Comparison of ENCODE assay signal across 9 cellular contexts in genomic region chr5:142821733-142822487, GRCh38. TPM values are rescaled to one million over a fixed set of nuclear protein-coding genes. Genes with fewer than 3 reads are reported as not detected.
DNase-seq lines count a peak whose midpoint lies in the region; ATAC-seq, FAIRE-seq and TF ChIP-seq lines count a peak whose summit lies in the region.
"Had no signal": no experiment of that assay in that cellular context is flagged by ENCODE, and none has a peak within 500 bp of the region (broad histone marks: within the 10 kb centered on the region; RNA-seq: fewer than 3 reads in every experiment).

No MANE protein-coding gene starts in this region.

- H3K27ac ChIP-seq in A549 (peak overlapping the region; percentile 73 to 87), aorta (ENCODE audit: low read depth in 1 of 2, low read length in 2 of 2) (no peak overlapping the region), adrenal gland (no peak overlapping the region)
- H3K27ac ChIP-seq: cardiac muscle cell had no signal

- peak overlapping the region; percentile 85 for H3K4me2 ChIP-seq in A549

- H3K27me3 ChIP-seq in aorta (ENCODE audit: control insufficient read depth in 1 of 2, insufficient read depth in 2 of 2, low read length in 1 of 2): no peaks in the 10 kb centered on the region
- H3K27me3 ChIP-seq in adrenal gland: no peaks in the 10 kb centered on the region
- H3K27me3 ChIP-seq: cardiac muscle cell had no signal

- WGBS in A549 (ENCODE audit: missing lambda C conversion rate): 0% methylated on average over 3 of the region's 3 CpGs
- 66 to 72% methylated on average over 3 of the region's 3 CpGs for WGBS in aorta, 2 donors
- 59 to 73% (median 61%) methylated on average over 3 of the region's 3 CpGs for WGBS in adrenal gland, 4 donors

- no peak overlapping the region for H3K4me3 Mint-ChIP-seq in activated CD8-positive, alpha-beta T cell treated with anti-CD3 and anti-CD28 coated beads, Interleukin-2, amount 10 ng/mL, durations not matched to agents 7 days and 5 days

- TF ChIP-seq RAD21 in A549 (conservative IDR thresholded peaks at IDR 0.05 in 1 of 2, IDR thresholded peaks at IDR 0.05 in 1 of 2): 0 out of 5 replicates have a peak, but pooled peaks of 1 of the 2 experiments have one; percentile 20

- POLR2A ChIA-PET in A549 (lab: Yijun Ruan, JAX): interaction anchor here (0.8 kb wide), 1 partner anchor 9 kb away, joined by 3 read pairs; no protein-coding TSS in a partner anchor
- POLR2A ChIA-PET in activated CD8-positive, alpha-beta T cell treated with anti-CD3 and anti-CD28 coated beads, Interleukin-2, amount 10 ng/mL, durations not matched to agents 7 days and 5 days (lab: Charles Lee): interaction anchor here (0.9 kb wide), 1 partner anchor 51 kb away, joined by 3 read pairs; the partner anchor contains the start of gene ARHGAP26

- H3K27me3 Mint-ChIP-seq in activated CD8-positive, alpha-beta T cell treated with anti-CD3 and anti-CD28 coated beads, Interleukin-2, amount 10 ng/mL, durations not matched to agents 7 days and 5 days (ENCODE audit: low read depth): no peaks in the 10 kb centered on the region

- peaks cover 96% of the 10 kb centered on the region for H3K4me1 ChIP-seq in A549
- H3K4me1 ChIP-seq in mucosa of descending colon (ENCODE audit: low read depth): peaks cover 54% of the 10 kb centered on the region
- peaks cover 4 to 12% of the 10 kb centered on the region in 2 donors for H3K4me1 ChIP-seq in aorta (ENCODE audit: control insufficient read depth in 1 of 2, insufficient read depth in 2 of 2, low read length in 2 of 2)
- peaks cover under 1 to 35% of the 10 kb centered on the region in 2 donors for H3K4me1 ChIP-seq in adrenal gland (replicated peaks in 1 of 2)

- no peak overlapping the region for H3K4me3 ChIP-seq in A549
- no peak overlapping the region for H3K4me3 ChIP-seq in mucosa of descending colon
- H3K4me3 ChIP-seq in aorta (ENCODE audit: low read length in 2 of 2): no peak overlapping the region
- H3K4me3 ChIP-seq in adrenal gland: no peak overlapping the region
- H3K4me3 ChIP-seq: cardiac muscle cell had no signal

- TF ChIP-seq CTCF in A549 (IDR thresholded peaks at IDR 0.05) (no peak), mucosa of descending colon (IDR thresholded peaks at IDR 0.05) (no peak), adrenal gland (IDR thresholded peaks at IDR 0.05) (no peak)

- peak in 1 of 2 experiments; percentile 13; a peak in 2 of 5 replicates for TF ChIP-seq EP300 in A549 (IDR thresholded peaks at IDR 0.05)

- peaks cover 48% of the 10 kb centered on the region for H3K4me1 Mint-ChIP-seq in activated CD8-positive, alpha-beta T cell treated with anti-CD3 and anti-CD28 coated beads, Interleukin-2, amount 10 ng/mL, durations not matched to agents 7 days and 5 days (ENCODE audit: low read depth)

- no peaks in the 10 kb centered on the region for H3K9me3 Mint-ChIP-seq in activated CD8-positive, alpha-beta T cell treated with anti-CD3 and anti-CD28 coated beads, Interleukin-2, amount 10 ng/mL, durations not matched to agents 7 days and 5 days (ENCODE audit: insufficient read depth)

- H3K36me3 Mint-ChIP-seq in activated CD8-positive, alpha-beta T cell treated with anti-CD3 and anti-CD28 coated beads, Interleukin-2, amount 10 ng/mL, durations not matched to agents 7 days and 5 days (ENCODE audit: low read depth): peaks cover 2% of the 10 kb centered on the region

- DNase-seq in A549 (ENCODE audit: low read depth in 1 of 2, low spot score in 1 of 2) (peak; percentile 76 to 80), mucosa of descending colon (peak in 1 of 3 donors; percentile 15), aorta (no peak), adrenal gland (no peak), NCI-H510A treated with DMSO at 0.1 percent for 48 hours (lab: John Stamatoyannopoulos, UW) (no peak)
- no peak for DNase-seq in activated CD8-positive, alpha-beta T cell treated with anti-CD3 and anti-CD28 coated beads, Interleukin-2, amount 10 ng/mL, durations not matched to agents 7 days and 5 days

- H3K27ac Mint-ChIP-seq in activated CD8-positive, alpha-beta T cell treated with anti-CD3 and anti-CD28 coated beads, Interleukin-2, amount 10 ng/mL, durations not matched to agents 7 days and 5 days: no peak overlapping the region

- FAIRE-seq in A549 (lab: Jason Lieb, UNC): peak; percentile 99

- H3K9me3 ChIP-seq in A549 (peaks cover 12% of the 10 kb centered on the region; the same call in 2 of the 3 replicates), mucosa of descending colon (no peaks in the 10 kb centered on the region), aorta (ENCODE audit: control insufficient read depth, low read length) (no peaks in the 10 kb centered on the region), adrenal gland (replicated peaks in 1 of 3) (no peaks in the 10 kb centered on the region)

- ATAC-seq in A549 (peak in 1 of 2 experiments; percentile 56; a peak in 3 of 6 replicates), GM19023 (IDR thresholded peaks at IDR 0.05; ENCODE audit: unreplicated experiment) (peak; percentile 73), HG03442 (IDR thresholded peaks at IDR 0.05; ENCODE audit: unreplicated experiment) (peak; percentile 74), mucosa of descending colon (peak; percentile 64), aorta (ENCODE audit: low FRiP score) (no peak)
- peak; percentile 60 for ATAC-seq in activated CD8-positive, alpha-beta T cell treated with anti-CD3 and anti-CD28 coated beads, Interleukin-2, amount 10 ng/mL, durations not matched to agents 7 days and 5 days

- CTCF ChIA-PET in A549 (lab: Yijun Ruan, JAX): interaction anchor here (0.6 to 2.6 kb wide), 12 partner anchors 8 to 109 kb away, joined by 3 to 9 read pairs (median 4); no protein-coding TSS in a partner anchor
- CTCF ChIA-PET in activated CD8-positive, alpha-beta T cell treated with anti-CD3 and anti-CD28 coated beads, Interleukin-2, amount 10 ng/mL, durations not matched to agents 7 days and 5 days (lab: Charles Lee): interaction anchor here (1.0 to 3.3 kb wide), 8 partner anchors 21 to 74 kb away, joined by 3 to 14 read pairs (median 6); no protein-coding TSS in a partner anchor

- TF ChIP-seq POLR2A in A549 (IDR thresholded peaks at IDR 0.05; ENCODE audit: low read length): no peak
- no peak for TF ChIP-seq POLR2A in adrenal gland (IDR thresholded peaks at IDR 0.05)

- H3K36me3 ChIP-seq in mucosa of descending colon (ENCODE audit: low read depth) (no peaks in the 10 kb centered on the region), aorta (ENCODE audit: control insufficient read depth in 1 of 2, insufficient read depth in 2 of 2, low read length in 1 of 2) (no peaks in the 10 kb centered on the region), adrenal gland (replicated peaks in 1 of 2) (no peaks in the 10 kb centered on the region)
- H3K36me3 ChIP-seq: cardiac muscle cell had no signal

- intact Hi-C loops in mucosa of descending colon (cut with DNase I, micrococcal nuclease) (no loop called here), aorta (cut with DNase I) (no loop called here), adrenal gland (cut with DNase I) (no loop called here)

TF ChIP-seq in A549, 52 proteins besides CTCF, POLR2A, EP300 and RAD21:
- TF ChIP-seq JUNB (IDR thresholded peaks at IDR 0.05): peak; percentile 93
- no peak for TF ChIP-seq SMC3 (IDR thresholded peaks at IDR 0.05)
- TF ChIP-seq GATA3 (IDR thresholded peaks at IDR 0.05; ENCODE audit: borderline replicate concordance): peak; percentile 63; the same call in 1 of the 2 replicates
- TF ChIP-seq MAFK (IDR thresholded peaks at IDR 0.05; ENCODE audit: partially characterized antibody): peak; percentile 66
- TF ChIP-seq JUN (IDR thresholded peaks at IDR 0.05): peak; percentile 33 to 47; a peak in 2 of 5 replicates
- TF ChIP-seq NR3C1 (IDR thresholded peaks at IDR 0.05): no peak
- peak; percentile 94 for TF ChIP-seq FOSL2 (IDR thresholded peaks at IDR 0.05)
- peak; percentile 99 for TF ChIP-seq FOSL2 (CRISPR knock-in tag; IDR thresholded peaks at IDR 0.05)
- TF ChIP-seq REST (IDR thresholded peaks at IDR 0.05): peak; percentile 48

RNA-seq across cellular contexts. Expression of gene ARHGAP26, which starts 51.7 kb away (rescaled TPM):
- polyA plus RNA-seq in A549 (2011; rRNA removed) (19.1 and 29.8 TPM in 2 replicates), A549 (2017; fragmentation: RNase III; extraction: RNeasy Plus Mini Kit Qiagen cat#74134 plus additional on column Dnase treatment) (6.6 to 8.1 TPM (median 7.5 TPM) in 3 replicates), aorta (1 to 10 TPM; 4.5 to 8.2 TPM), adrenal gland (1 to 10 TPM; 3.2 to 5.8 (median 5.8) TPM)
- 4.2 and 4.5 TPM in 2 replicates for polyA plus RNA-seq in A549 (2012; cell fraction: cytosol; rRNA removed)
- polyA plus RNA-seq in A549 (2012; cell fraction: nucleus; rRNA removed): 8.9 and 9.7 TPM in 2 replicates
- polyA minus RNA-seq in A549 (2011; rRNA and poly(A)+ RNA removed): 81.7 and 91.3 TPM in 2 replicates
- 10 to 100 TPM; 25.4 to 30.3 TPM for total RNA-seq in activated CD8-positive, alpha-beta T cell treated with anti-CD3 and anti-CD28 coated beads, Interleukin-2, amount 10 ng/mL, durations not matched to agents 7 days and 5 days
- total RNA-seq in mucosa of descending colon (10 to 100 TPM; 52.9 to 96.0 (median 67.8) TPM), aorta (10 to 100 TPM; 51.1 to 70.7 TPM), adrenal gland (10 to 100 TPM in 7 of 8 donors, 1 to 10 TPM in 1; 3.0 to 18.6 (median 11.7) TPM)

Comparison
In these comparisons a context has a peak if more than half of its experiments do, and no peak if none do; other contexts are left out.
1. DNase-seq: peak in A549 (2 of 2); none in activated CD8-positive, alpha-beta T cell treated with anti-CD3 and anti-CD28 coated beads, Interleukin-2, amount 10 ng/mL, durations not matched to agents 7 days and 5 days (single experiment), aorta (0 of 2), adrenal gland (0 of 7) and NCI-H510A treated with DMSO at 0.1 percent for 48 hours (single experiment).
2. H3K27ac ChIP-seq: peak in A549 (2 of 2); none in aorta (0 of 2) and adrenal gland (0 of 5).